Comparison of ENCODE assay signal across 23 cellular contexts in genomic region chr16:8713635-8714097, GRCh38. TPM values are rescaled to one million over a fixed set of nuclear protein-coding genes. Genes with fewer than 3 reads are reported as not detected.
DNase-seq lines count a peak whose midpoint lies in the region; ATAC-seq and TF ChIP-seq lines count a peak whose summit lies in the region.
"Had no signal": no experiment of that assay in that cellular context is flagged by ENCODE, and none has a peak within 500 bp of the region (broad histone marks: within the 10 kb centered on the region; RNA-seq: fewer than 3 reads in every experiment).

No MANE protein-coding gene starts in this region.

- H3K4me3 ChIP-seq in ectodermal cell (ENCODE audit: insufficient read depth, low read depth, low read length) (no peak overlapping the region), coronary artery (no peak overlapping the region)
- H3K4me3 ChIP-seq: SJSA1 had no signal

- peaks cover 51% of the 10 kb centered on the region for H3K4me1 Mint-ChIP-seq in nephron progenitor cell
- H3K4me1 Mint-ChIP-seq: CD14-positive monocyte had no signal

- peaks cover 18% of the 10 kb centered on the region for H3K36me3 Mint-ChIP-seq in nephron progenitor cell (ENCODE audit: low read depth)

- H3K4me3 Mint-ChIP-seq in nephron progenitor cell, result peak overlapping the region; percentile 70
- H3K4me3 Mint-ChIP-seq: activated CD4-positive, alpha-beta memory T cell treated with anti-CD3 and anti-CD28 coated beads for 36 hours; activated naive CD4-positive, alpha-beta T cell treated with anti-CD3 and anti-CD28 coated beads for 36 hours; CD14-positive monocyte; T-helper 2 cell treated with Interferon-gamma antibody and Interleukin-4, amounts not matched to agents 5 μg/mL and 100 μg/mL, for 36 hours had no signal

- H3K9me3 ChIP-seq in ectodermal cell (ENCODE audit: control insufficient read depth, low read length), result no peaks in the 10 kb centered on the region

- no peaks in the 10 kb centered on the region for H3K36me3 ChIP-seq in ectodermal cell (ENCODE audit: control insufficient read depth, insufficient read depth, low read length)
- H3K36me3 ChIP-seq: SJSA1 had no signal

- peaks cover 14% of the 10 kb centered on the region for H3K27me3 Mint-ChIP-seq in nephron progenitor cell (ENCODE audit: low read depth, poor library complexity)
- H3K27me3 Mint-ChIP-seq: activated CD4-positive, alpha-beta memory T cell treated with anti-CD3 and anti-CD28 coated beads for 36 hours had no signal

- H3K4me1 ChIP-seq in ectodermal cell (ENCODE audit: control insufficient read depth, insufficient read depth, low read length), result peaks cover 19% of the 10 kb centered on the region
- H3K4me1 ChIP-seq: SJSA1 had no signal

- no peaks in the 10 kb centered on the region for H3K27me3 ChIP-seq in ectodermal cell (ENCODE audit: control insufficient read depth, insufficient read depth, low read length, poor library complexity, severe bottlenecking)
- H3K27me3 ChIP-seq: SJSA1 had no signal

- H3K27ac ChIP-seq in ectodermal cell (ENCODE audit: insufficient read depth, low read depth, low read length, poor library complexity, severe bottlenecking) (peak overlapping the region; percentile 38), coronary artery (no peak overlapping the region)
- H3K27ac ChIP-seq: HL-60, SJSA1 had no signal

- WGBS in ectodermal cell, 2 experiments, result 89 to 92% methylated on average over 10 of the region's 10 CpGs

- no peak for ATAC-seq in HG03469 (IDR thresholded peaks at IDR 0.05; ENCODE audit: unreplicated experiment)
- ATAC-seq: HCT116, PC-3 had no signal

- H3K27ac Mint-ChIP-seq in nephron progenitor cell, result no peak overlapping the region
- H3K27ac Mint-ChIP-seq: activated CD4-positive, alpha-beta memory T cell treated with anti-CD3 and anti-CD28 coated beads for 36 hours; activated naive CD4-positive, alpha-beta T cell treated with anti-CD3 and anti-CD28 coated beads for 36 hours; T-helper 2 cell treated with Interferon-gamma antibody and Interleukin-4, amounts not matched to agents 5 μg/mL and 100 μg/mL, for 36 hours had no signal

- TF ChIP-seq CTCF in nephron progenitor cell (IDR thresholded peaks at IDR 0.05) (no peak), coronary artery (IDR thresholded peaks at IDR 0.05) (no peak)

- DNase-seq in Ammon's horn (ENCODE audit: low spot score) (peak; percentile 34), NCI-H2227 treated with DMSO at 0.1 percent for 48 hours (lab: John Stamatoyannopoulos, UW) (peak; percentile 53), nephron progenitor cell (peak; percentile 16), SHP77 treated with DMSO at 0.1 percent for 48 hours (lab: John Stamatoyannopoulos, UW) (no peak), coronary artery (ENCODE audit: low spot score) (no peak)
- DNase-seq in activated CD8-positive, alpha-beta memory T cell treated with anti-CD3 and anti-CD28 coated beads, Interleukin-2, amount 50 U/mL, for 48 hours, result no peak
- DNase-seq: ACHN; activated CD4-positive, alpha-beta memory T cell treated with anti-CD3 and anti-CD28 coated beads for 36 hours; activated naive CD4-positive, alpha-beta T cell treated with anti-CD3 and anti-CD28 coated beads for 36 hours; islet precursor cell; mammary epithelial cell; MM.1S; NCI-H2029 treated with DMSO at 0.1 percent for 48 hours; NCI-H526 treated with DMSO at 0.1 percent for 48 hours; PC-3; stimulated activated CD8-positive, alpha-beta memory T cell treated with anti-CD3 and anti-CD28 coated beads, Interleukin-4, amount 100 ng/mL, for 48 hours had no signal

- peaks cover 22% of the 10 kb centered on the region for H3K9me3 Mint-ChIP-seq in nephron progenitor cell
- H3K9me3 Mint-ChIP-seq: T-helper 2 cell treated with Interferon-gamma antibody and Interleukin-4, amounts not matched to agents 5 μg/mL and 100 μg/mL, for 36 hours had no signal

RNA-seq across cellular contexts. Expression of gene ABAT, which starts 39.2 kb away (rescaled TPM):
- 14.6 TPM for polyA plus RNA-seq in ectodermal cell (2013, experiment 1 of 4)
- 13.1 TPM for polyA plus RNA-seq in ectodermal cell (2013, experiment 2 of 4)
- 14.0 TPM for polyA plus RNA-seq in ectodermal cell (2013, experiment 3 of 4)
- polyA plus RNA-seq in ectodermal cell (2013, experiment 4 of 4), result 14.9 TPM

Comparison
In these comparisons a context has a peak if more than half of its experiments do, and no peak if none do; other contexts are left out.
1. DNase-seq: peak in Ammon's horn (single experiment), NCI-H2227 treated with DMSO at 0.1 percent for 48 hours (single experiment) and nephron progenitor cell (single experiment); none in SHP77 treated with DMSO at 0.1 percent for 48 hours (single experiment), coronary artery (single experiment) and activated CD8-positive, alpha-beta memory T cell treated with anti-CD3 and anti-CD28 coated beads, Interleukin-2, amount 50 U/mL, for 48 hours (single experiment).